In the genomic region with DNA sequence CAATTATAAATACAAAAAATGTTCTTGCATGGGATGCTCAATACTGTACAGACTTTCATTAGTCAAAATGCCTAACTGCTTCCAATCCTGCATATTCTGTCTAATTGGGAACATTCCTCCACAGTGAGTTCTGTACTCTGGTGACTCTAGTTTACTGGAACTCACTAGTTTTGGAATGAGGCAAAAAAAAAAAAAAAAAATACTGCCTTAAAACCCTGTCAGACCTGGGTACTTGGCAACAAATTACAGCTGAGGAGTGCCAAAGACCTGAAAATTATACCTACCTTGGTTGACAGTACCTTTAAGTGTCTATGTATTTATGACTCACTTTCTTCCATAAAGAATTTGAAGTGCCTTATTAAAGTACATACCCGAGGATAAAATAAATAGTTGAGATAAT, we compare ENCODE assay signal across 21 cellular contexts.
DNase-seq lines count a peak whose midpoint lies in the region; ATAC-seq and TF ChIP-seq lines count a peak whose summit lies in the region.
"Had no signal": no experiment of that assay in that cellular context is flagged by ENCODE, and none has a peak within 500 bp of the region (broad histone marks: within the 10 kb centered on the region; RNA-seq: fewer than 3 reads in every experiment).

No MANE protein-coding gene starts in this region.

- ATAC-seq in lung (ENCODE audit: insufficient read depth, low FRiP score), result peak; percentile 73
- ATAC-seq in HG02610 (IDR thresholded peaks at IDR 0.05; ENCODE audit: unreplicated experiment), result no peak
- ATAC-seq: activated CD4-positive, CD25-positive, alpha-beta regulatory T cell treated with anti-CD3 and anti-CD28 coated beads, Interleukin-2, amount 50 U/mL, for 24 hours; activated CD8-positive, alpha-beta memory T cell treated with anti-CD3 and anti-CD28 coated beads, Interleukin-2, amount 10 ng/mL, durations not matched to agents 7 days and 5 days; left lobe of liver had no signal

- H3K27me3 ChIP-seq in lung (ENCODE audit: control insufficient read depth, insufficient read depth), result no peaks in the 10 kb centered on the region
- no peaks in the 10 kb centered on the region for H3K27me3 ChIP-seq in SJCRH30
- no peaks in the 10 kb centered on the region for H3K27me3 ChIP-seq in MG63
- H3K27me3 ChIP-seq: right atrium auricular region, transverse colon had no signal

- H3K36me3 ChIP-seq in lung (ENCODE audit: control insufficient read depth in 2 of 2, insufficient read depth in 2 of 2, low read length in 2 of 2) (peaks cover 0 to 1% of the 10 kb centered on the region in 2 donors), SJCRH30 (no peaks in the 10 kb centered on the region), MG63 (no peaks in the 10 kb centered on the region)
- H3K36me3 ChIP-seq: right atrium auricular region, transverse colon had no signal

- no peak overlapping the region for H3K4me3 ChIP-seq in AG10803 (ENCODE audit: low read length)
- no peak overlapping the region for H3K4me3 ChIP-seq in choroid plexus epithelial cell (ENCODE audit: low read depth, low read length)
- H3K4me3 ChIP-seq in lung, result no peak overlapping the region
- no peak overlapping the region for H3K4me3 ChIP-seq in SJCRH30
- H3K4me3 ChIP-seq in MG63, result no peak overlapping the region
- H3K4me3 ChIP-seq: right atrium auricular region, transverse colon had no signal

- DNase-seq in AG10803 (ENCODE audit: low read depth), result peak; percentile 85
- peak; percentile 49 for DNase-seq in M059J (ENCODE audit: low read depth)
- peak; percentile 33 for DNase-seq in choroid plexus epithelial cell (ENCODE audit: low read depth)
- DNase-seq in lung (ENCODE audit: low spot score), result no peak
- no peak for DNase-seq in T1000 (lab: John Stamatoyannopoulos, UW)
- DNase-seq in SJCRH30, result no peak
- DNase-seq in MG63, result no peak
- DNase-seq: activated CD8-positive, alpha-beta memory T cell treated with anti-CD3 and anti-CD28 coated beads, Interleukin-2, amount 10 ng/mL, durations not matched to agents 7 days and 5 days; DND-41; effector CD8-positive, alpha-beta T cell; NCI-H2081; NCI-H524; occipital lobe; stimulated activated CD4-positive, alpha-beta T cell treated with anti-CD3 and anti-CD28 coated beads, Interleukin-15, amount 100 ng/mL, for 24 hours; stimulated activated naive CD4-positive, alpha-beta T cell; transverse colon had no signal

- peaks cover 0 to 3% of the 10 kb centered on the region in 2 donors for H3K4me1 ChIP-seq in lung (ENCODE audit: control insufficient read depth in 2 of 2, insufficient read depth in 2 of 2, low read length in 2 of 2)
- no peaks in the 10 kb centered on the region for H3K4me1 ChIP-seq in SJCRH30
- H3K4me1 ChIP-seq: right atrium auricular region had no signal

- TF ChIP-seq CTCF in AG10803 (conservative IDR thresholded peaks at IDR 0.05; ENCODE audit: low read length) (no peak), choroid plexus epithelial cell (conservative IDR thresholded peaks at IDR 0.05; ENCODE audit: low read depth, low read length) (no peak), lung (IDR thresholded peaks at IDR 0.05; ENCODE audit: control extremely low read depth, extremely low read depth) (no peak)

- H3K27ac ChIP-seq in lung (ENCODE audit: low read depth in 1 of 2, low read length in 1 of 2), result no peak overlapping the region
- no peak overlapping the region for H3K27ac ChIP-seq in SJCRH30
- H3K27ac ChIP-seq: HL-60, right atrium auricular region, transverse colon had no signal

- H3K9me3 ChIP-seq in lung (ENCODE audit: control insufficient read depth in 2 of 2, insufficient read depth in 1 of 2, low read length in 1 of 2) (no peaks in the 10 kb centered on the region), SJCRH30 (replicated peaks) (no peaks in the 10 kb centered on the region), MG63 (peaks cover 6% of the 10 kb centered on the region; the same call in 1 of the 2 replicates)
- H3K9me3 ChIP-seq: right atrium auricular region, transverse colon had no signal

- 52 to 81% methylated on average over 1 of the region's 1 CpG for WGBS in lung, 2 donors

Comparison
In these comparisons a context has a peak if more than half of its experiments do, and no peak if none do; other contexts are left out.
1. DNase-seq: peak in AG10803 (single experiment), M059J (single experiment) and choroid plexus epithelial cell (single experiment); none in lung (single experiment), T1000 (single experiment), SJCRH30 (0 of 2) and MG63 (single experiment).